Comparison of ENCODE assay signal across 8 cellular contexts in the genomic region with DNA sequence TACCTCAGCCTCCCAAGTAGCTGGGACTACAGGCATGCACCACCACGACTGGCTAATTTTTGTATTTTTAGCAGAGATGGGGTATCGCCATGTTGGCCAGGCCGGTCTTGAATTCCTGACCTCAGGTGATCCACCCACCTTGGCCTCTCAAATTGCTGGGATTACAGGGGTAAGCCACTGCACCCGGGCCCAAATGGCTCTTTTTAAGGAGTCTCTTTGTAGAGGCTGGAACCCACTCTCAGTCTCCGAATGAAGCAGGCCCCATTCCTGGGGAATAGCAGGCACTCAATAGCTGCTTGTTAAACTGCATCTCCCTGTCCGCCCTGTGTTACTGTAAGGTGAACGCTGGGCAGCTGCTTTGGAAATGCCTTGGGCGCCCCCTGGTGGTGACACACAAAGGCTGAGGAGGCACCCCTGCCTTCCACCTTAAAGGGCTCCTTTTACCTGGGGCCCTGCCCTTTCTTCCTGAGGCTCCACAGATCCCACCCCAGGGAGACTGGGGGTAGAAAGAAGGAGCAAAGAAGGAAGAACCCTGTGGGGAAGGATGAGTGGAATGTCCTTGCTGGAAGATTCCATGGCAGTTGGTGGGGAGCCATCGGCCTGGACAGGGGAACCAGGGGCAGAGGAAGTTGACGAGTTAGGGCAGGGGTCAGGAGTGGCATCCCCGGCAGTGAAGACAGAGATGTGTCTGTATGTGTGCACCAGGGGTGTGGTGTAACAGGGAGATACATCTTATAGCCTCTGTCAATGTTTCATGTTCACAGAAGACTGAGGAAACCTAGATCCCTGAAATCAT. TPM values are rescaled to one million over a fixed set of nuclear protein-coding genes. Genes with fewer than 3 reads are reported as not detected.
DNase-seq lines count a peak whose midpoint lies in the region; ATAC-seq lines count a peak whose summit lies in the region.

No MANE protein-coding gene starts in this region.

- H3K4me3 ChIP-seq in CD4-positive, alpha-beta memory T cell (ENCODE audit: low read length in 2 of 2): no peak overlapping the region

- H3K27ac ChIP-seq in CD4-positive, alpha-beta memory T cell (ENCODE audit: low read depth, low read length): no peak overlapping the region

- DNase-seq in CD4-positive, alpha-beta memory T cell: peak; percentile 84 to 88 (median 86)
- DNase-seq in NCI-H446 treated with DMSO at 0.1 percent for 48 hours (lab: John Stamatoyannopoulos, UW): peak; percentile 30
- peak; percentile 87 for DNase-seq in activated CD4-positive, alpha-beta T cell treated with anti-CD3 and anti-CD28 coated beads for 1 hour
- DNase-seq in central memory CD4-positive, alpha-beta T cell: peak; percentile 83
- DNase-seq in left colon: peak; percentile 84 to 96
- DNase-seq in stimulated activated CD4-positive, alpha-beta T cell treated with anti-CD3 and anti-CD28 coated beads, Interleukin-2, amount 100 ng/mL, for 4 hours (ENCODE audit: low read depth): peak; percentile 84

- peaks cover 19% of the 10 kb centered on the region for H3K4me1 ChIP-seq in CD4-positive, alpha-beta memory T cell (ENCODE audit: insufficient read depth, low read length)

- H3K4me3 Mint-ChIP-seq in CD4-positive, alpha-beta memory T cell: peak overlapping the region in 1 of 8 donors; percentile 36

- H3K36me3 ChIP-seq in CD4-positive, alpha-beta memory T cell (ENCODE audit: insufficient read depth, low read length): no peaks in the 10 kb centered on the region

- H3K36me3 Mint-ChIP-seq in CD4-positive, alpha-beta memory T cell: no peaks in the 10 kb centered on the region

- H3K9me3 Mint-ChIP-seq in CD4-positive, alpha-beta memory T cell: no peaks in the 10 kb centered on the region

- no peaks in the 10 kb centered on the region for H3K27me3 Mint-ChIP-seq in CD4-positive, alpha-beta memory T cell

- CTCF ChIA-PET in CD4-positive, alpha-beta memory T cell (lab: Charles Lee; ENCODE audit: partially characterized antibody): interaction anchor here (0.8 to 17.6 kb wide), 18 partner anchors 9 to 241 kb away, joined by 3 to 562 read pairs (median 4); partner anchors contain the start of genes KPNB1, LRRC46, MRPL10 and SCRN2

- POLR2A ChIA-PET in CD4-positive, alpha-beta memory T cell (lab: Charles Lee; ENCODE audit: partially characterized antibody): interaction anchor here (0.7 to 7.5 kb wide), 6 partner anchors 17 to 701 kb away, joined by 3 to 271 read pairs (median 3); partner anchors contain the start of genes CDC27, OSBPL7, SCRN2 and SP6

- no peaks in the 10 kb centered on the region for H3K9me3 ChIP-seq in CD4-positive, alpha-beta memory T cell (ENCODE audit: control insufficient read depth in 1 of 2, low read length in 2 of 2)

- peaks cover 13 to 27% (median 20%) of the 10 kb centered on the region in 4 donors for H3K4me1 Mint-ChIP-seq in CD4-positive, alpha-beta memory T cell

- ATAC-seq in HG02852 (IDR thresholded peaks at IDR 0.05; ENCODE audit: unreplicated experiment) (peak; percentile 68), left colon (peak; percentile 64), GM18909 (IDR thresholded peaks at IDR 0.05; ENCODE audit: poor library complexity, unreplicated experiment) (no peak)

- intact Hi-C loops in CD4-positive, alpha-beta memory T cell (cut with micrococcal nuclease): loop anchor here (1.0 kb wide), 2 partner anchors 49 to 114 kb away; partner anchors contain the start of gene SCRN2
- intact Hi-C loops in left colon (cut with DNase I, micrococcal nuclease): loop anchor here (2.0 to 5.0 kb wide), 2 partner anchors 47 to 48 kb away; partner anchors contain the start of gene SCRN2 (in 1 of the 2)

- no peaks in the 10 kb centered on the region for H3K27me3 ChIP-seq in CD4-positive, alpha-beta memory T cell (ENCODE audit: insufficient read depth, low read length)

- H3K27ac Mint-ChIP-seq in CD4-positive, alpha-beta memory T cell: peak overlapping the region in 3 of 7 donors; percentile 41 to 64 (median 52)

RNA-seq across cellular contexts. Expression of gene SP2, which starts 6.1 kb away (rescaled TPM):
- 10 to 100 TPM; 39.6 to 39.9 TPM for total RNA-seq in CD4-positive, alpha-beta memory T cell
- polyA plus RNA-seq in CD4-positive, alpha-beta memory T cell: 10 to 100 TPM in 1 of 2 donors, 1 to 10 TPM in 1; 3.0 to 17.1 TPM
- 10 to 100 TPM; 21.7 to 22.3 TPM for total RNA-seq in left colon

RNA-seq across cellular contexts. Expression of gene SP6, which starts 39.0 kb away (rescaled TPM):
- total RNA-seq in CD4-positive, alpha-beta memory T cell: not detected
- not detected for polyA plus RNA-seq in CD4-positive, alpha-beta memory T cell
- total RNA-seq in left colon: 10 to 100 TPM in 1 of 2 donors, 1 to 10 TPM in 1; 4.4 to 20.5 TPM

RNA-seq across cellular contexts. Expression of gene SCRN2, which starts 48.9 kb away (rescaled TPM):
- total RNA-seq in CD4-positive, alpha-beta memory T cell: 10 to 100 TPM; 26.4 to 30.5 TPM
- polyA plus RNA-seq in CD4-positive, alpha-beta memory T cell: 10 to 100 TPM; 15.7 to 19.5 TPM
- 10 to 100 TPM; 51.0 to 53.7 TPM for total RNA-seq in left colon

RNA-seq across cellular contexts. Expression of gene PNPO, which starts 51.4 kb away (rescaled TPM):
- 10 to 100 TPM; 12.1 TPM for total RNA-seq in CD4-positive, alpha-beta memory T cell
- 10 to 100 TPM; 19.9 to 23.4 TPM for polyA plus RNA-seq in CD4-positive, alpha-beta memory T cell
- 10 to 100 TPM; 24.9 to 26.0 TPM for total RNA-seq in left colon

RNA-seq across cellular contexts. Expression of gene LRRC46, which starts 58.5 kb away (rescaled TPM):
- total RNA-seq in CD4-positive, alpha-beta memory T cell: under 1 TPM; 0.23 to 0.69 TPM
- not detected for polyA plus RNA-seq in CD4-positive, alpha-beta memory T cell
- under 1 TPM in 1 of 2 donors, not detected in 1; 0.42 TPM for total RNA-seq in left colon

Comparison
In these comparisons a context has a peak if more than half of its experiments do, and no peak if none do; other contexts are left out.
1. DNase-seq: peak in every context shown above with its lines; median percentile 90 in left colon; 87 in activated CD4-positive, alpha-beta T cell treated with anti-CD3 and anti-CD28 coated beads for 1 hour; 86 in CD4-positive, alpha-beta memory T cell; 84 in stimulated activated CD4-positive, alpha-beta T cell treated with anti-CD3 and anti-CD28 coated beads, Interleukin-2, amount 100 ng/mL, for 4 hours; 83 in central memory CD4-positive, alpha-beta T cell; 30 in NCI-H446 treated with DMSO at 0.1 percent for 48 hours.
2. RNA of gene SP6, which starts 39.0 kb away (total RNA-seq): 4.4 to 20.5 TPM in left colon; not detected in CD4-positive, alpha-beta memory T cell; every median in the first group is over 4 times any median in the second.